Comparison of ENCODE assay signal across 24 cellular contexts in the genomic region with DNA sequence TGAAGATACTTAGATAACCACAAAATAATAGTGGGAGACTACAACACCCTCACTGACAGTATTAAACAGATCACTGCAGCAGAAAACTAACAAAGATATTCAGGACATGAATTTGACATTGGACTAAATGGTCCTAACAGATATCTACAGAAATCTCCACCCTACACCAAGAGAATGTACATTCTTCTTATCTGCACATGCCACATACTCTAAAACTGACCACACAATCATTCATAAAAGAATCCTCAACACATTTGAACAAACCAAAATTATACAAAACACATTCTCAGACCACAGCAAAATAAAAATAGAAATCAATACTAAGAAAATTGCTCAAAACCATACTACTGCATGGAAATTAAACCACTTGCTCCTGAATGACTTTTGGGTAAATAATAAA.
"Had no signal": no experiment of that assay in that cellular context is flagged by ENCODE, and none has a peak within 500 bp of the region (broad histone marks: within the 10 kb centered on the region; RNA-seq: fewer than 3 reads in every experiment).

No MANE protein-coding gene starts in this region.

- DNase-seq: IMR-90; Kasumi-1; MM.1S; NCI-H1092 treated with DMSO at 0.1 percent for 48 hours; NCI-H1436; NCI-H187; NCI-H2029; NCI-H2081 treated with DMSO at 0.1 percent for 48 hours; NCI-H2171; NCI-H226; NCI-H446; NCI-H510A; NCI-H524 treated with DMSO at 0.1 percent for 48 hours; NCI-H69; NCI-H774; NK-92 treated with Interleukin-12 subunit alpha and Interleukin-12 subunit beta, amount 100 ng/mL, for 24 hours; PC-9; Peyer's patch; SHP77 treated with DMSO at 0.1 percent for 48 hours; SJCRH30 had no signal

- H3K4me3 ChIP-seq: PC-9, Peyer's patch, SJCRH30 had no signal

- H3K9me3 ChIP-seq: Peyer's patch, SJCRH30 had no signal

- H3K27ac ChIP-seq: KMS-11, PC-9, Peyer's patch, SJCRH30 had no signal

- H3K9ac ChIP-seq: KMS-11 had no signal

- H3K27me3 ChIP-seq: Peyer's patch, SJCRH30 had no signal

- H3K36me3 ChIP-seq: Peyer's patch, SJCRH30 had no signal

- H3K4me2 ChIP-seq: KMS-11, PC-9 had no signal

- H2AFZ ChIP-seq: PC-9 had no signal

- FAIRE-seq: HepG2 had no signal

- H3K4me1 ChIP-seq: SJCRH30 had no signal

- ATAC-seq: HepG2, Right ventricle myocardium inferior, SK-N-SH treated with all-trans-retinoic acid at 6 μM for 48 hours had no signal
